3 cellular contexts compared by ENCODE assay signal in genomic region chr2:76700894-76701293, GRCh38.
"Had no signal": no experiment of that assay in that cellular context is flagged by ENCODE, and none has a peak within 500 bp of the region (broad histone marks: within the 10 kb centered on the region; RNA-seq: fewer than 3 reads in every experiment).

No MANE protein-coding gene starts in this region.

- H3K4me3 ChIP-seq: GM12878 had no signal

- DNase-seq: GDM1, GF-D8 had no signal
